In the genomic region with DNA sequence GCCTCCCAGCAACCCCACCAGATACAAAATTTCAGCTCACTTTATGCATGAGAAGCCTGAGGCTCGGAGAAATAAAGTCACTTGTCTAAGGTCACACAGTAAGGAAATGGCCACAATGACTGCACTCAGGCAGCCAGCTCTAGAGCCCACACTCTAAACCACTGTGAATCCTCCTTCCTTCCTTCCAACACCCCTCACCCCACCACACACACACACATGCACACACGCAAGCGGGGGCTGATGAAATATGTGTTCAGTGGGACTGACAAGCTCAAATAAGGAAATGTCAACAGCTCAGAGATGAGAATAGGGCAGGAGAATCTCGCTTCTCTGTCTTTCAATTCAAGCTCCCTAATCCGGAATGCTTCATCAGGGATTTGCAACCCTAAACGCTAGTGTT, we compare ENCODE assay signal across 26 cellular contexts. TPM values are rescaled to one million over a fixed set of nuclear protein-coding genes. Genes with fewer than 3 reads are reported as not detected.
A peak's percentile ranks its signal among the peaks of the same experiment; 100 is the strongest.
DNase-seq lines count a peak whose midpoint lies in the region; ATAC-seq and TF ChIP-seq lines count a peak whose summit lies in the region.
"Had no signal": no experiment of that assay in that cellular context is flagged by ENCODE, and none has a peak within 500 bp of the region (broad histone marks: within the 10 kb centered on the region; RNA-seq: fewer than 3 reads in every experiment).

No MANE protein-coding gene starts in this region.

- no peak overlapping the region for H2AFZ ChIP-seq in GM23338

- H3K4me1 ChIP-seq in mucosa of descending colon (ENCODE audit: low read depth) (no peaks in the 10 kb centered on the region), GM23338 (ENCODE audit: insufficient read depth) (no peaks in the 10 kb centered on the region)
- H3K4me1 ChIP-seq: pancreas had no signal

- no peaks in the 10 kb centered on the region for H3K79me2 ChIP-seq in GM23338 (replicated peaks; ENCODE audit: insufficient read depth)

- H3K4me2 ChIP-seq in GM23338, result no peak overlapping the region

- POLR2A ChIA-PET in activated naive CD8-positive, alpha-beta T cell treated with anti-CD3 and anti-CD28 coated beads, Interleukin-2, amount 10 ng/mL, durations not matched to agents 7 days and 5 days (lab: Charles Lee), result interaction anchor here (0.9 to 1.8 kb wide), 3 partner anchors 32 to 262 kb away, joined by 3 to 4 read pairs (median 3); no protein-coding TSS in a partner anchor

- peaks cover 38% of the 10 kb centered on the region for H3K4me1 Mint-ChIP-seq in activated naive CD8-positive, alpha-beta T cell treated with anti-CD3 and anti-CD28 coated beads, Interleukin-2, amount 10 ng/mL, durations not matched to agents 7 days and 5 days
- H3K4me1 Mint-ChIP-seq in GM23338, result peaks cover 7% of the 10 kb centered on the region; the same call in 2 of the 3 replicates

- no peak for TF ChIP-seq CTCF in NB4 (IDR thresholded peaks at IDR 0.05; ENCODE audit: low read depth, low read length)
- no peak for TF ChIP-seq CTCF in mucosa of descending colon (IDR thresholded peaks at IDR 0.05)
- TF ChIP-seq CTCF in GM23338 (conservative IDR thresholded peaks at IDR 0.05; ENCODE audit: low read depth in 2 of 2), result no peak

- H3K27me3 Mint-ChIP-seq in activated naive CD8-positive, alpha-beta T cell treated with anti-CD3 and anti-CD28 coated beads, Interleukin-2, amount 10 ng/mL, durations not matched to agents 7 days and 5 days, result peaks cover 19% of the 10 kb centered on the region
- peaks cover 5% of the 10 kb centered on the region for H3K27me3 Mint-ChIP-seq in GM23338 (ENCODE audit: insufficient read depth, low read depth, poor library complexity)

- H3K9me3 Mint-ChIP-seq in activated naive CD8-positive, alpha-beta T cell treated with anti-CD3 and anti-CD28 coated beads, Interleukin-2, amount 10 ng/mL, durations not matched to agents 7 days and 5 days, result peaks cover 2% of the 10 kb centered on the region
- no peaks in the 10 kb centered on the region for H3K9me3 Mint-ChIP-seq in GM23338
- H3K9me3 Mint-ChIP-seq: type B pancreatic cell had no signal

- no peak overlapping the region for H3K27ac ChIP-seq in GM23338 (ENCODE audit: low read depth)
- H3K27ac ChIP-seq: 22Rv1, coronary artery, pancreas had no signal

- no peaks in the 10 kb centered on the region for H3K27me3 ChIP-seq in GM23338 (ENCODE audit: insufficient read depth)
- H3K27me3 ChIP-seq: pancreas had no signal

- no peak overlapping the region for H3K4me3 ChIP-seq in NB4 (ENCODE audit: low read depth, low read length)
- H3K4me3 ChIP-seq in mucosa of descending colon, result no peak overlapping the region
- H3K4me3 ChIP-seq in GM23338, result no peak overlapping the region
- H3K4me3 ChIP-seq: coronary artery, pancreas had no signal

- intact Hi-C loops in mucosa of descending colon (cut with DNase I, micrococcal nuclease), result no loop called here

- H3K27ac Mint-ChIP-seq in activated naive CD8-positive, alpha-beta T cell treated with anti-CD3 and anti-CD28 coated beads, Interleukin-2, amount 10 ng/mL, durations not matched to agents 7 days and 5 days, result peak overlapping the region; percentile 94
- no peak overlapping the region for H3K27ac Mint-ChIP-seq in GM23338
- H3K27ac Mint-ChIP-seq: type B pancreatic cell had no signal

- DNase-seq in NCI-H2029 (lab: John Stamatoyannopoulos, UW), result peak; percentile 48
- no peak for DNase-seq in NCI-H2029 treated with DMSO at 0.1 percent for 48 hours (lab: John Stamatoyannopoulos, UW)
- DNase-seq in AML-193 (lab: John Stamatoyannopoulos, UW), result peak; percentile 70 to 73
- peak; percentile 52 for DNase-seq in NB4 (ENCODE audit: low read depth)
- DNase-seq in activated naive CD8-positive, alpha-beta T cell treated with anti-CD3 and anti-CD28 coated beads, Interleukin-2, amount 10 ng/mL, durations not matched to agents 7 days and 5 days, result peak; percentile 61
- DNase-seq in mucosa of descending colon, result no peak
- DNase-seq in GM23338 (ENCODE audit: low spot score), result no peak
- DNase-seq in ecto neural progenitor cell (ENCODE audit: low spot score), result no peak
- DNase-seq: COR-L47; hippocampal formation; islet precursor cell; mammary epithelial cell; MM.1S; NCI-H1930; pancreas; Right ventricle myocardium superior; stimulated activated naive CD4-positive, alpha-beta T cell treated with Interleukin-2 at 50 U/mL for 16 hours had no signal

- H4K20me1 ChIP-seq in GM23338 (replicated peaks; ENCODE audit: insufficient read depth), result no peaks in the 10 kb centered on the region

- H3K9me3 ChIP-seq in mucosa of descending colon, result no peaks in the 10 kb centered on the region
- H3K9me3 ChIP-seq: pancreas had no signal

- H3K36me3 ChIP-seq in mucosa of descending colon (ENCODE audit: low read depth) (no peaks in the 10 kb centered on the region), GM23338 (ENCODE audit: insufficient read depth) (no peaks in the 10 kb centered on the region)
- H3K36me3 ChIP-seq: pancreas had no signal

- peak overlapping the region; percentile 64 for H3K4me3 Mint-ChIP-seq in activated naive CD8-positive, alpha-beta T cell treated with anti-CD3 and anti-CD28 coated beads, Interleukin-2, amount 10 ng/mL, durations not matched to agents 7 days and 5 days
- H3K4me3 Mint-ChIP-seq in GM23338, result no peak overlapping the region
- H3K4me3 Mint-ChIP-seq: type B pancreatic cell had no signal

- peak; percentile 86 for ATAC-seq in activated naive CD8-positive, alpha-beta T cell treated with anti-CD3 and anti-CD28 coated beads, Interleukin-2, amount 10 ng/mL, durations not matched to agents 7 days and 5 days (ENCODE audit: low read depth)
- ATAC-seq in mucosa of descending colon (no peak), GM23338 (no peak)
- ATAC-seq: HCT116, pancreas, sciatic nerve had no signal

- peaks cover 2% of the 10 kb centered on the region for H3K36me3 Mint-ChIP-seq in activated naive CD8-positive, alpha-beta T cell treated with anti-CD3 and anti-CD28 coated beads, Interleukin-2, amount 10 ng/mL, durations not matched to agents 7 days and 5 days
- no peaks in the 10 kb centered on the region for H3K36me3 Mint-ChIP-seq in GM23338 (ENCODE audit: low read depth)
- H3K36me3 Mint-ChIP-seq: type B pancreatic cell had no signal

- TF ChIP-seq POLR2A in NB4 (IDR thresholded peaks at IDR 0.05; ENCODE audit: extremely low read depth, insufficient read length), result no peak

- H3F3A ChIP-seq in GM23338 (replicated peaks; ENCODE audit: low read depth), result no peaks in the 10 kb centered on the region

- no peaks in the 10 kb centered on the region for H3K9me2 ChIP-seq in GM23338 (ENCODE audit: insufficient read depth)

TF ChIP-seq in GM23338, 12 proteins besides CTCF, POLR2A, EP300 and RAD21 (continues in another document):
- TF ChIP-seq NANOG (IDR thresholded peaks at IDR 0.05; ENCODE audit: borderline replicate concordance) (no peak), JUNB (IDR thresholded peaks at IDR 0.05; ENCODE audit: unreplicated experiment) (no peak), STAT1 (IDR thresholded peaks at IDR 0.05; ENCODE audit: unreplicated experiment) (no peak), CREB1 (CRISPR knock-in tag; IDR thresholded peaks at IDR 0.05; ENCODE audit: low read depth) (no peak)
- TF ChIP-seq, protein P1, sequence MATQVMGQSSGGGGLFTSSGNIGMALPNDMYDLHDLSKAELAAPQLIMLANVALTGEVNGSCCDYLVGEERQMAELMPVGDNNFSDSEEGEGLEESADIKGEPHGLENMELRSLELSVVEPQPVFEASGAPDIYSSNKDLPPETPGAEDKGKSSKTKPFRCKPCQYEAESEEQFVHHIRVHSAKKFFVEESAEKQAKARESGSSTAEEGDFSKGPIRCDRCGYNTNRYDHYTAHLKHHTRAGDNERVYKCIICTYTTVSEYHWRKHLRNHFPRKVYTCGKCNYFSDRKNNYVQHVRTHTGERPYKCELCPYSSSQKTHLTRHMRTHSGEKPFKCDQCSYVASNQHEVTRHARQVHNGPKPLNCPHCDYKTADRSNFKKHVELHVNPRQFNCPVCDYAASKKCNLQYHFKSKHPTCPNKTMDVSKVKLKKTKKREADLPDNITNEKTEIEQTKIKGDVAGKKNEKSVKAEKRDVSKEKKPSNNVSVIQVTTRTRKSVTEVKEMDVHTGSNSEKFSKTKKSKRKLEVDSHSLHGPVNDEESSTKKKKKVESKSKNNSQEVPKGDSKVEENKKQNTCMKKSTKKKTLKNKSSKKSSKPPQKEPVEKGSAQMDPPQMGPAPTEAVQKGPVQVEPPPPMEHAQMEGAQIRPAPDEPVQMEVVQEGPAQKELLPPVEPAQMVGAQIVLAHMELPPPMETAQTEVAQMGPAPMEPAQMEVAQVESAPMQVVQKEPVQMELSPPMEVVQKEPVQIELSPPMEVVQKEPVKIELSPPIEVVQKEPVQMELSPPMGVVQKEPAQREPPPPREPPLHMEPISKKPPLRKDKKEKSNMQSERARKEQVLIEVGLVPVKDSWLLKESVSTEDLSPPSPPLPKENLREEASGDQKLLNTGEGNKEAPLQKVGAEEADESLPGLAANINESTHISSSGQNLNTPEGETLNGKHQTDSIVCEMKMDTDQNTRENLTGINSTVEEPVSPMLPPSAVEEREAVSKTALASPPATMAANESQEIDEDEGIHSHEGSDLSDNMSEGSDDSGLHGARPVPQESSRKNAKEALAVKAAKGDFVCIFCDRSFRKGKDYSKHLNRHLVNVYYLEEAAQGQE (IDR thresholded peaks at IDR 0.05; ENCODE audit: unreplicated experiment), result no peak
- TF ChIP-seq, protein P2, sequence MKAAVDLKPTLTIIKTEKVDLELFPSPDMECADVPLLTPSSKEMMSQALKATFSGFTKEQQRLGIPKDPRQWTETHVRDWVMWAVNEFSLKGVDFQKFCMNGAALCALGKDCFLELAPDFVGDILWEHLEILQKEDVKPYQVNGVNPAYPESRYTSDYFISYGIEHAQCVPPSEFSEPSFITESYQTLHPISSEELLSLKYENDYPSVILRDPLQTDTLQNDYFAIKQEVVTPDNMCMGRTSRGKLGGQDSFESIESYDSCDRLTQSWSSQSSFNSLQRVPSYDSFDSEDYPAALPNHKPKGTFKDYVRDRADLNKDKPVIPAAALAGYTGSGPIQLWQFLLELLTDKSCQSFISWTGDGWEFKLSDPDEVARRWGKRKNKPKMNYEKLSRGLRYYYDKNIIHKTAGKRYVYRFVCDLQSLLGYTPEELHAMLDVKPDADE (IDR thresholded peaks at IDR 0.05), result no peak

RNA-seq across cellular contexts. Expression of a gene that starts 6.0 kb away (rescaled TPM):
- not detected for total RNA-seq in activated naive CD8-positive, alpha-beta T cell treated with anti-CD3 and anti-CD28 coated beads, Interleukin-2, amount 10 ng/mL, durations not matched to agents 7 days and 5 days
- total RNA-seq in mucosa of descending colon, result not detected
- not detected in 2 replicates for total RNA-seq in GM23338 (2014; rRNA removed; shearing (Covaris generic))
- not detected in 2 replicates for polyA plus RNA-seq in GM23338 (2016; fragmentation: Nextera tagmentation; extraction: Ambion mirVana)
- total RNA-seq: Daoy; mammary epithelial cell; NCI-H460; OCI-LY7; pancreas; Right ventricle myocardium superior; sciatic nerve; T-helper 1 cell treated with Interleukin-12 subunit alpha and Interleukin-12 subunit beta and Interleukin-4 antibody, amounts not matched to agents 30 ng/mL and 1 ng/mL, for 36 hours had no signal
- polyA plus RNA-seq: mammary epithelial cell, pancreas had no signal

RNA-seq across cellular contexts. Expression of a gene that starts 12.7 kb away (rescaled TPM):
- total RNA-seq in activated naive CD8-positive, alpha-beta T cell treated with anti-CD3 and anti-CD28 coated beads, Interleukin-2, amount 10 ng/mL, durations not matched to agents 7 days and 5 days, result not detected
- not detected for total RNA-seq in mucosa of descending colon
- not detected in 2 replicates for total RNA-seq in GM23338 (2014; rRNA removed; shearing (Covaris generic))
- polyA plus RNA-seq in GM23338 (2016; fragmentation: Nextera tagmentation; extraction: Ambion mirVana), result not detected in 2 replicates
- total RNA-seq: Daoy; mammary epithelial cell; NCI-H460; OCI-LY7; pancreas; Right ventricle myocardium superior; sciatic nerve; T-helper 1 cell treated with Interleukin-12 subunit alpha and Interleukin-12 subunit beta and Interleukin-4 antibody, amounts not matched to agents 30 ng/mL and 1 ng/mL, for 36 hours had no signal
- polyA plus RNA-seq: mammary epithelial cell, pancreas had no signal

RNA-seq across cellular contexts. Expression of a gene that starts 53.2 kb away (rescaled TPM):
- total RNA-seq in activated naive CD8-positive, alpha-beta T cell treated with anti-CD3 and anti-CD28 coated beads, Interleukin-2, amount 10 ng/mL, durations not matched to agents 7 days and 5 days, result not detected
- not detected for total RNA-seq in mucosa of descending colon
- total RNA-seq in GM23338 (2014; rRNA removed; shearing (Covaris generic)), result not detected in 2 replicates
- not detected in 2 replicates for polyA plus RNA-seq in GM23338 (2016; fragmentation: Nextera tagmentation; extraction: Ambion mirVana)
- total RNA-seq: Daoy; mammary epithelial cell; NCI-H460; OCI-LY7; Right ventricle myocardium superior; T-helper 1 cell treated with Interleukin-12 subunit alpha and Interleukin-12 subunit beta and Interleukin-4 antibody, amounts not matched to agents 30 ng/mL and 1 ng/mL, for 36 hours had no signal
- polyA plus RNA-seq: mammary epithelial cell had no signal

Comparison
In these comparisons a context has a peak if more than half of its experiments do, and no peak if none do; other contexts are left out.
1. DNase-seq: peak in NCI-H2029 (single experiment), AML-193 (2 of 2), NB4 (single experiment) and activated naive CD8-positive, alpha-beta T cell treated with anti-CD3 and anti-CD28 coated beads, Interleukin-2, amount 10 ng/mL, durations not matched to agents 7 days and 5 days (single experiment); none in NCI-H2029 treated with DMSO at 0.1 percent for 48 hours (single experiment), mucosa of descending colon (0 of 3), GM23338 (single experiment) and ecto neural progenitor cell (single experiment).